ENCODE assay signal across 25 cellular contexts in genomic region chr4:7218686-7219085, GRCh38. TPM values are rescaled to one million over a fixed set of nuclear protein-coding genes. Genes with fewer than 3 reads are reported as not detected.
"Had no signal": no experiment of that assay in that cellular context is flagged by ENCODE, and none has a peak within 500 bp of the region (broad histone marks: within the 10 kb centered on the region; RNA-seq: fewer than 3 reads in every experiment).

No MANE protein-coding gene starts in this region.

- H3K27me3 ChIP-seq: body of pancreas, heart right ventricle, left lung, right lobe of liver, testis, transverse colon, uterus had no signal

- DNase-seq: activated CD4-positive, alpha-beta T cell treated with anti-CD3 and anti-CD28 coated beads for 4 hours; activated CD4-positive, alpha-beta T cell treated with anti-CD3 and anti-CD28 coated beads, Interleukin-2, amount 50 U/mL, for 4 hours; activated effector memory CD4-positive, alpha-beta T cell treated with Interleukin-2 at 50 U/mL for 16 hours; activated naive CD4-positive, alpha-beta T cell treated with Interleukin-2 at 50 U/mL for 16 hours; activated T-cell treated with anti-CD3 and anti-CD28 coated beads for 4 hours; activated T-cell treated with anti-CD3 and anti-CD28 coated beads, Interleukin-2, amount 50 U/mL, for 72 hours; anterior cingulate cortex; cortex of kidney; effector memory CD8-positive, alpha-beta T cell; heart right ventricle; lower lobe of right lung; mesenchymal stem cell; stimulated activated CD4-positive, alpha-beta T cell treated with anti-CD3 and anti-CD28 coated beads, Interleukin-12 subunit alpha, Interleukin-12 subunit beta, amount 100 ng/mL, for 4 hours; stimulated activated CD4-positive, alpha-beta T cell treated with anti-CD3 and anti-CD28 coated beads, Interleukin-4, amount 100 ng/mL, for 1 hour; stimulated activated naive CD8-positive, alpha-beta T cell treated with anti-CD3 and anti-CD28 coated beads, Interleukin-15, Interleukin-2, amounts not matched to agents 100 U/mL and 50 U/mL, for 24 hours; testis; transverse colon; uterus had no signal

- H3K27ac Mint-ChIP-seq: activated naive CD8-positive, alpha-beta T cell; activated T-cell treated with anti-CD3 and anti-CD28 coated beads, Interleukin-2, amount 50 U/mL, for 72 hours; natural killer cell treated with Interleukin-12 subunit alpha and Interleukin-12 subunit beta and Interleukin-15 and Interleukin-18, amount 100 ng/mL, for 72 hours had no signal

- ATAC-seq: activated T-cell treated with anti-CD3 and anti-CD28 coated beads, Interleukin-2, amount 50 U/mL, for 72 hours; body of pancreas; effector memory CD8-positive, alpha-beta T cell; natural killer cell treated with Interleukin-12 subunit alpha and Interleukin-12 subunit beta and Interleukin-15 and Interleukin-18, amount 100 ng/mL, for 72 hours; stimulated activated naive CD8-positive, alpha-beta T cell treated with anti-CD3 and anti-CD28 coated beads, Interleukin-15, Interleukin-2, amounts not matched to agents 100 U/mL and 50 U/mL, for 24 hours had no signal

- H3K9me3 ChIP-seq: left lung, lower lobe of right lung, right lobe of liver, testis, uterus had no signal

- H3K36me3 Mint-ChIP-seq: activated naive CD8-positive, alpha-beta T cell; natural killer cell treated with Interleukin-12 subunit alpha and Interleukin-12 subunit beta and Interleukin-15 and Interleukin-18, amount 100 ng/mL, for 72 hours had no signal

- H3K4me3 Mint-ChIP-seq: activated naive CD8-positive, alpha-beta T cell; activated T-cell treated with anti-CD3 and anti-CD28 coated beads, Interleukin-2, amount 50 U/mL, for 72 hours; effector memory CD8-positive, alpha-beta T cell; natural killer cell treated with Interleukin-12 subunit alpha and Interleukin-12 subunit beta and Interleukin-15 and Interleukin-18, amount 100 ng/mL, for 72 hours had no signal

- H3K4me1 ChIP-seq: body of pancreas, testis, uterus had no signal

- H3K27ac ChIP-seq: body of pancreas, heart right ventricle, skin epidermis, testis, transverse colon, uterus had no signal

- H3K36me3 ChIP-seq: heart right ventricle, left lung, lower lobe of right lung, right lobe of liver, transverse colon, uterus had no signal

- H3K4me3 ChIP-seq: body of pancreas, heart right ventricle, left lung, lower lobe of right lung, right lobe of liver, skin epidermis, testis, transverse colon, uterus had no signal

- H3K9me3 Mint-ChIP-seq: activated T-cell treated with anti-CD3 and anti-CD28 coated beads, Interleukin-2, amount 50 U/mL, for 72 hours; effector memory CD8-positive, alpha-beta T cell; natural killer cell treated with Interleukin-12 subunit alpha and Interleukin-12 subunit beta and Interleukin-15 and Interleukin-18, amount 100 ng/mL, for 72 hours had no signal

RNA-seq across cellular contexts. Expression of gene SORCS2, which starts 26.3 kb away (rescaled TPM):
- total RNA-seq: T-helper 1 cell treated with Interleukin-12 subunit alpha and Interleukin-12 subunit beta and Interleukin-4 antibody, amounts not matched to agents 30 ng/mL and 1 ng/mL, for 36 hours had no signal
